17 cellular contexts compared by ENCODE assay signal in genomic region chr6:9224539-9224938, GRCh38.
DNase-seq lines count a peak whose midpoint lies in the region; ATAC-seq and TF ChIP-seq lines count a peak whose summit lies in the region.
"Had no signal": no experiment of that assay in that cellular context is flagged by ENCODE, and none has a peak within 500 bp of the region (broad histone marks: within the 10 kb centered on the region; RNA-seq: fewer than 3 reads in every experiment).

No MANE protein-coding gene starts in this region.

- H3K36me3 ChIP-seq in MM.1S (replicated peaks; ENCODE audit: insufficient read depth, low read length): no peaks in the 10 kb centered on the region
- H3K36me3 ChIP-seq: SJCRH30 had no signal

- H3K9ac ChIP-seq in MM.1S (ENCODE audit: low read length): no peak overlapping the region

- H4K20me1 ChIP-seq in MM.1S (ENCODE audit: insufficient read depth, low read length): no peaks in the 10 kb centered on the region

- ATAC-seq in HG03460 (IDR thresholded peaks at IDR 0.05; ENCODE audit: unreplicated experiment) (no peak), GM18868 (IDR thresholded peaks at IDR 0.05; ENCODE audit: unreplicated experiment) (no peak)

- H3K4me3 Mint-ChIP-seq in activated CD4-positive, alpha-beta T cell treated with anti-CD3 and anti-CD28 coated beads, Interleukin-2, amount 10 ng/mL, durations not matched to agents 7 days and 5 days: no peak overlapping the region
- H3K4me3 Mint-ChIP-seq: IgD-negative memory B cell had no signal

- H3K79me2 ChIP-seq in MM.1S (ENCODE audit: low read length): no peaks in the 10 kb centered on the region

- H3F3A ChIP-seq in MM.1S (ENCODE audit: insufficient read depth, low read length): no peaks in the 10 kb centered on the region

- no peak overlapping the region for H3K27ac ChIP-seq in MM.1S (ENCODE audit: low read length)
- H3K27ac ChIP-seq: SJCRH30 had no signal

- H3K9me3 ChIP-seq in MM.1S (replicated peaks; ENCODE audit: insufficient read depth, low read length): no peaks in the 10 kb centered on the region
- H3K9me3 ChIP-seq: SJCRH30 had no signal

- CTCF ChIA-PET in activated CD4-positive, alpha-beta T cell treated with anti-CD3 and anti-CD28 coated beads, Interleukin-2, amount 10 ng/mL, durations not matched to agents 7 days and 5 days (lab: Charles Lee): no interaction called here

- no peaks in the 10 kb centered on the region for H3K4me1 Mint-ChIP-seq in activated CD4-positive, alpha-beta T cell treated with anti-CD3 and anti-CD28 coated beads, Interleukin-2, amount 10 ng/mL, durations not matched to agents 7 days and 5 days
- H3K4me1 Mint-ChIP-seq: IgD-negative memory B cell had no signal

- no peak overlapping the region for H3K27ac Mint-ChIP-seq in activated CD4-positive, alpha-beta T cell treated with anti-CD3 and anti-CD28 coated beads, Interleukin-2, amount 10 ng/mL, durations not matched to agents 7 days and 5 days
- H3K27ac Mint-ChIP-seq: IgD-negative memory B cell had no signal

- no peak for TF ChIP-seq CTCF in MM.1S (IDR thresholded peaks at IDR 0.05; ENCODE audit: low read length)

- POLR2A ChIA-PET in activated CD4-positive, alpha-beta T cell treated with anti-CD3 and anti-CD28 coated beads, Interleukin-2, amount 10 ng/mL, durations not matched to agents 7 days and 5 days (lab: Charles Lee): no interaction called here

- no peaks in the 10 kb centered on the region for H3K4me1 ChIP-seq in MM.1S (ENCODE audit: low read length)
- H3K4me1 ChIP-seq: SJCRH30 had no signal

- H3K27me3 ChIP-seq in MM.1S (replicated peaks; ENCODE audit: insufficient read depth, low read length): no peaks in the 10 kb centered on the region
- H3K27me3 ChIP-seq: SJCRH30 had no signal

- H3K9me2 ChIP-seq in MM.1S (replicated peaks; ENCODE audit: insufficient read depth, low read length): no peaks in the 10 kb centered on the region

- DNase-seq in AG08395 (ENCODE audit: low spot score): peak; percentile 10
- peak; percentile 3 for DNase-seq in LHCN-M2 (ENCODE audit: low read depth)
- peak; percentile 5 for DNase-seq in astrocyte of the hippocampus (ENCODE audit: low read depth, low spot score)
- DNase-seq in iris pigment epithelial cell (ENCODE audit: low read depth): peak; percentile 17
- DNase-seq in activated CD4-positive, alpha-beta T cell treated with anti-CD3 and anti-CD28 coated beads, Interleukin-2, amount 10 ng/mL, durations not matched to agents 7 days and 5 days: no peak
- no peak for DNase-seq in MM.1S
- DNase-seq: 8988T, C1 segment of cervical spinal cord, DMS 273 treated with DMSO at 0.1 percent for 48 hours, H7, NCI-H1092 treated with DMSO at 0.1 percent for 48 hours, NCI-H187 treated with DMSO at 0.1 percent for 48 hours, NCI-H510A treated with DMSO at 0.1 percent for 48 hours, SJCRH30 had no signal

- peaks cover 4% of the 10 kb centered on the region for H3K9me3 Mint-ChIP-seq in activated CD4-positive, alpha-beta T cell treated with anti-CD3 and anti-CD28 coated beads, Interleukin-2, amount 10 ng/mL, durations not matched to agents 7 days and 5 days

- H3K36me3 Mint-ChIP-seq in activated CD4-positive, alpha-beta T cell treated with anti-CD3 and anti-CD28 coated beads, Interleukin-2, amount 10 ng/mL, durations not matched to agents 7 days and 5 days (ENCODE audit: low read depth): no peaks in the 10 kb centered on the region
- H3K36me3 Mint-ChIP-seq: IgD-negative memory B cell had no signal

- H3K4me3 ChIP-seq in MM.1S (ENCODE audit: low read length): no peak overlapping the region
- H3K4me3 ChIP-seq: SJCRH30 had no signal

- H3K27me3 Mint-ChIP-seq in activated CD4-positive, alpha-beta T cell treated with anti-CD3 and anti-CD28 coated beads, Interleukin-2, amount 10 ng/mL, durations not matched to agents 7 days and 5 days: no peaks in the 10 kb centered on the region
- H3K27me3 Mint-ChIP-seq: IgD-negative memory B cell had no signal

- no peak overlapping the region for H3K4me2 ChIP-seq in MM.1S (ENCODE audit: low read depth, low read length)

- H2AFZ ChIP-seq in MM.1S (ENCODE audit: low read length): no peak overlapping the region

Comparison
In these comparisons a context has a peak if more than half of its experiments do, and no peak if none do; other contexts are left out.
1. DNase-seq: peak in AG08395 (single experiment), LHCN-M2 (single experiment), astrocyte of the hippocampus (single experiment) and iris pigment epithelial cell (single experiment); none in activated CD4-positive, alpha-beta T cell treated with anti-CD3 and anti-CD28 coated beads, Interleukin-2, amount 10 ng/mL, durations not matched to agents 7 days and 5 days (single experiment) and MM.1S (single experiment).